Comparison of ENCODE assay signal across 13 cellular contexts in genomic region chr11:65814131-65814959, GRCh38.
A peak's percentile ranks its signal among the peaks of the same experiment; 100 is the strongest.
DNase-seq lines count a peak whose midpoint lies in the region; ATAC-seq and TF ChIP-seq lines count a peak whose summit lies in the region.
"Had no signal": no experiment of that assay in that cellular context is flagged by ENCODE, and none has a peak within 500 bp of the region (broad histone marks: within the 10 kb centered on the region; RNA-seq: fewer than 3 reads in every experiment).

No MANE protein-coding gene starts in this region.

- H3K27ac ChIP-seq in neutrophil: peak overlapping the region; percentile 9
- H3K27ac ChIP-seq: PC-9 had no signal

- TF ChIP-seq CTCF in epithelial cell of esophagus (IDR thresholded peaks at IDR 0.05; ENCODE audit: insufficient read depth, low read depth, low read length, missing control alignments) (no peak), neutrophil (IDR thresholded peaks at IDR 0.05) (no peak)

- H3K27me3 ChIP-seq in neutrophil: no peaks in the 10 kb centered on the region

- H3K9me3 ChIP-seq in neutrophil: no peaks in the 10 kb centered on the region

- ATAC-seq in GM21526 (IDR thresholded peaks at IDR 0.05; ENCODE audit: low FRiP score, unreplicated experiment): no peak

- peaks cover 52 to 66% of the 10 kb centered on the region in 2 experiments for H3K4me1 ChIP-seq in neutrophil (ENCODE audit: control insufficient read depth in 1 of 2, insufficient read depth in 1 of 2, low read depth in 1 of 2, low read length in 1 of 2)

- H3K4me3 ChIP-seq in epithelial cell of esophagus (ENCODE audit: low read length) (no peak overlapping the region), neutrophil (ENCODE audit: low read depth in 1 of 2, low read length in 1 of 2) (no peak overlapping the region)
- H3K4me3 ChIP-seq: coronary artery, PC-9 had no signal

- no peaks in the 10 kb centered on the region for H3K36me3 ChIP-seq in neutrophil

- DNase-seq in COLO829 (ENCODE audit: low spot score) (peak; percentile 84), NOMO-1 (lab: John Stamatoyannopoulos, UW; ENCODE audit: unreplicated experiment in 2 of 2) (peak; percentile 66 to 70), epithelial cell of esophagus (ENCODE audit: low read depth) (peak; percentile 82), NCI-H1417 (lab: John Stamatoyannopoulos, UW) (no peak), NCI-H128 (lab: John Stamatoyannopoulos, UW; ENCODE audit: unreplicated experiment) (no peak), NCI-H2171 (lab: John Stamatoyannopoulos, UW) (no peak)
- DNase-seq: activated naive CD4-positive, alpha-beta T cell treated with Interleukin-2 at 50 U/mL for 16 hours; H7; NCI-H2081 treated with DMSO at 0.1 percent for 48 hours; PC-9 had no signal

Comparison
In these comparisons a context has a peak if more than half of its experiments do, and no peak if none do; other contexts are left out.
1. DNase-seq: peak in COLO829 (single experiment), NOMO-1 (2 of 2) and epithelial cell of esophagus (single experiment); none in NCI-H1417 (0 of 3), NCI-H128 (single experiment) and NCI-H2171 (single experiment).